ENCODE assay signal across 9 cellular contexts in genomic region chr22:26482171-26482570, GRCh38. TPM values are rescaled to one million over a fixed set of nuclear protein-coding genes. Genes with fewer than 3 reads are reported as not detected.
DNase-seq lines count a peak whose midpoint lies in the region; ATAC-seq and TF ChIP-seq lines count a peak whose summit lies in the region.
"Had no signal": no experiment of that assay in that cellular context is flagged by ENCODE, and none has a peak within 500 bp of the region (broad histone marks: within the 10 kb centered on the region; RNA-seq: fewer than 3 reads in every experiment).

No MANE protein-coding gene starts in this region.

- ATAC-seq in CD8-positive, alpha-beta T cell, result no peak
- no peak for ATAC-seq in activated CD8-positive, alpha-beta T cell treated with anti-CD3 and anti-CD28 coated beads for 36 hours
- no peak for ATAC-seq in naive thymus-derived CD8-positive, alpha-beta T cell
- ATAC-seq in GM18868 (IDR thresholded peaks at IDR 0.05; ENCODE audit: unreplicated experiment), result no peak

- TF ChIP-seq CTCF in CD8-positive, alpha-beta T cell (IDR thresholded peaks at IDR 0.05), result no peak
- TF ChIP-seq CTCF in activated CD8-positive, alpha-beta T cell treated with anti-CD3 and anti-CD28 coated beads for 36 hours (IDR thresholded peaks at IDR 0.05), result no peak

- no peak for DNase-seq in CD8-positive, alpha-beta T cell
- DNase-seq in activated CD8-positive, alpha-beta T cell treated with anti-CD3 and anti-CD28 coated beads for 36 hours, result no peak
- no peak for DNase-seq in naive thymus-derived CD8-positive, alpha-beta T cell
- DNase-seq in anterior cingulate cortex (lab: John Stamatoyannopoulos, UW) (no peak), NCI-H2107 treated with DMSO at 0.1 percent for 48 hours (lab: John Stamatoyannopoulos, UW; ENCODE audit: unreplicated experiment) (no peak)
- no peak for DNase-seq in stimulated activated CD4-positive, alpha-beta T cell treated with anti-CD3 and anti-CD28 coated beads, Interleukin-2, amount 100 ng/mL, for 48 hours
- DNase-seq: EL had no signal

- intact Hi-C loops in CD8-positive, alpha-beta T cell (cut with DNase I, micrococcal nuclease), result loop anchor here (2.0 to 10.0 kb wide), 3 partner anchors 105 to 1433 kb away; partner anchors contain the start of genes PITPNB (in 1 of the 2) and TPST2 (in 1 of the 2)
- intact Hi-C loops in activated CD8-positive, alpha-beta T cell treated with anti-CD3 and anti-CD28 coated beads for 36 hours (cut with micrococcal nuclease), result no loop called here

- peaks cover 54% of the 10 kb centered on the region for H3K4me1 ChIP-seq in CD8-positive, alpha-beta T cell (ENCODE audit: insufficient read depth, low read length)

- peaks cover 79% of the 10 kb centered on the region for H3K4me1 Mint-ChIP-seq in CD8-positive, alpha-beta T cell (ENCODE audit: low read depth)
- H3K4me1 Mint-ChIP-seq in IgD-negative memory B cell, result peaks cover 50 to 64% (median 51%) of the 10 kb centered on the region in 3 donors
- H3K4me1 Mint-ChIP-seq in activated CD8-positive, alpha-beta T cell treated with anti-CD3 and anti-CD28 coated beads for 36 hours (ENCODE audit: low read depth), result peaks cover 71% of the 10 kb centered on the region
- peaks cover 53 to 83% (median 79%) of the 10 kb centered on the region in 4 donors for H3K4me1 Mint-ChIP-seq in naive thymus-derived CD8-positive, alpha-beta T cell

- POLR2A ChIA-PET in CD8-positive, alpha-beta T cell (lab: Charles Lee), result interaction anchor here (1.4 to 2.6 kb wide), 2 partner anchors 52 to 191 kb away, joined by 7 to 26 read pairs; partner anchors contain the start of gene ASPHD2
- POLR2A ChIA-PET in activated CD8-positive, alpha-beta T cell treated with anti-CD3 and anti-CD28 coated beads for 36 hours (lab: Charles Lee), result interaction anchor here (0.7 to 3.6 kb wide), 7 partner anchors 8 to 190 kb away, joined by 3 to 16 read pairs (median 4); no protein-coding TSS in a partner anchor
- POLR2A ChIA-PET in naive thymus-derived CD8-positive, alpha-beta T cell (lab: Charles Lee), result interaction anchor here (0.9 to 3.4 kb wide), 6 partner anchors 13 to 190 kb away, joined by 3 to 40 read pairs (median 15); partner anchors contain the start of genes ASPHD2 and TFIP11

- H3K4me3 Mint-ChIP-seq in CD8-positive, alpha-beta T cell, result peak overlapping the region; percentile 95
- peak overlapping the region; percentile 90 to 97 (median 94) for H3K4me3 Mint-ChIP-seq in IgD-negative memory B cell
- H3K4me3 Mint-ChIP-seq in activated CD8-positive, alpha-beta T cell treated with anti-CD3 and anti-CD28 coated beads for 36 hours, result peak overlapping the region; percentile 94
- H3K4me3 Mint-ChIP-seq in naive thymus-derived CD8-positive, alpha-beta T cell, result peak overlapping the region; percentile 90 to 97 (median 94)

- CTCF ChIA-PET in CD8-positive, alpha-beta T cell (lab: Charles Lee), result interaction anchor here (1.9 kb wide), 1 partner anchor 20 kb away, joined by 6 read pairs; no protein-coding TSS in a partner anchor
- CTCF ChIA-PET in activated CD8-positive, alpha-beta T cell treated with anti-CD3 and anti-CD28 coated beads for 36 hours (lab: Charles Lee), result interaction anchor here (0.9 to 7.7 kb wide), 12 partner anchors 8 to 191 kb away, joined by 3 to 48 read pairs (median 7); no protein-coding TSS in a partner anchor

- H3K27me3 ChIP-seq in CD8-positive, alpha-beta T cell (ENCODE audit: insufficient read depth, low read length), result no peaks in the 10 kb centered on the region

- H3K36me3 Mint-ChIP-seq in CD8-positive, alpha-beta T cell, result peaks cover 43% of the 10 kb centered on the region
- H3K36me3 Mint-ChIP-seq in IgD-negative memory B cell, result peaks cover 3% of the 10 kb centered on the region
- H3K36me3 Mint-ChIP-seq in activated CD8-positive, alpha-beta T cell treated with anti-CD3 and anti-CD28 coated beads for 36 hours (ENCODE audit: low read depth), result peaks cover 43% of the 10 kb centered on the region
- H3K36me3 Mint-ChIP-seq in naive thymus-derived CD8-positive, alpha-beta T cell, result peaks cover 5 to 41% (median 5%) of the 10 kb centered on the region in 3 donors

- no peaks in the 10 kb centered on the region for H3K9me3 Mint-ChIP-seq in CD8-positive, alpha-beta T cell
- no peaks in the 10 kb centered on the region for H3K9me3 Mint-ChIP-seq in IgD-negative memory B cell
- no peaks in the 10 kb centered on the region for H3K9me3 Mint-ChIP-seq in activated CD8-positive, alpha-beta T cell treated with anti-CD3 and anti-CD28 coated beads for 36 hours
- no peaks in the 10 kb centered on the region for H3K9me3 Mint-ChIP-seq in naive thymus-derived CD8-positive, alpha-beta T cell

- H3K27me3 Mint-ChIP-seq in CD8-positive, alpha-beta T cell (ENCODE audit: low read depth), result no peaks in the 10 kb centered on the region
- H3K27me3 Mint-ChIP-seq in IgD-negative memory B cell, result no peaks in the 10 kb centered on the region
- no peaks in the 10 kb centered on the region for H3K27me3 Mint-ChIP-seq in activated CD8-positive, alpha-beta T cell treated with anti-CD3 and anti-CD28 coated beads for 36 hours
- H3K27me3 Mint-ChIP-seq in naive thymus-derived CD8-positive, alpha-beta T cell, result no peaks in the 10 kb centered on the region

- H3K27ac ChIP-seq in CD8-positive, alpha-beta T cell (ENCODE audit: low read depth, low read length), result no peak overlapping the region

- H3K36me3 ChIP-seq in CD8-positive, alpha-beta T cell (ENCODE audit: insufficient read depth, low read length), result peaks cover 4% of the 10 kb centered on the region

- peak overlapping the region; percentile 99 for H3K27ac Mint-ChIP-seq in CD8-positive, alpha-beta T cell
- H3K27ac Mint-ChIP-seq in IgD-negative memory B cell, result peak overlapping the region; percentile 95 to 98 (median 97)
- peak overlapping the region; percentile 98 for H3K27ac Mint-ChIP-seq in activated CD8-positive, alpha-beta T cell treated with anti-CD3 and anti-CD28 coated beads for 36 hours
- peak overlapping the region; percentile 93 to 99 (median 98) for H3K27ac Mint-ChIP-seq in naive thymus-derived CD8-positive, alpha-beta T cell

- H3K4me3 ChIP-seq in CD8-positive, alpha-beta T cell (ENCODE audit: low read depth, low read length), result no peak overlapping the region

- no peaks in the 10 kb centered on the region for H3K9me3 ChIP-seq in CD8-positive, alpha-beta T cell (ENCODE audit: low read length)

RNA-seq across cellular contexts. Expression of gene HPS4, which starts 1.4 kb away (rescaled TPM):
- 10 to 100 TPM; 67.0 to 71.0 TPM for total RNA-seq in CD8-positive, alpha-beta T cell
- polyA plus RNA-seq in IgD-negative memory B cell, result 19.8 TPM
- 10 to 100 TPM; 51.8 to 53.5 TPM for total RNA-seq in activated CD8-positive, alpha-beta T cell treated with anti-CD3 and anti-CD28 coated beads for 36 hours
- total RNA-seq in naive thymus-derived CD8-positive, alpha-beta T cell, result 10 to 100 TPM; 63.9 to 64.3 TPM
- 10 to 100 TPM; 10.5 to 18.4 (median 16.2) TPM for polyA plus RNA-seq in naive thymus-derived CD8-positive, alpha-beta T cell

RNA-seq across cellular contexts. Expression of gene SRRD, which starts 1.5 kb away (rescaled TPM):
- total RNA-seq in CD8-positive, alpha-beta T cell, result 10 to 100 TPM; 22.1 to 24.1 TPM
- 23.1 TPM for polyA plus RNA-seq in IgD-negative memory B cell
- total RNA-seq in activated CD8-positive, alpha-beta T cell treated with anti-CD3 and anti-CD28 coated beads for 36 hours, result 10 to 100 TPM; 24.8 to 26.3 TPM
- total RNA-seq in naive thymus-derived CD8-positive, alpha-beta T cell, result 10 to 100 TPM; 21.4 to 24.6 TPM
- polyA plus RNA-seq in naive thymus-derived CD8-positive, alpha-beta T cell, result 10 to 100 TPM; 17.1 to 27.0 (median 17.9) TPM

RNA-seq across cellular contexts. Expression of gene TFIP11, which starts 30.1 kb away (rescaled TPM):
- total RNA-seq in CD8-positive, alpha-beta T cell, result 100 to 1,000 TPM; 138 to 142 TPM
- 32.3 TPM for polyA plus RNA-seq in IgD-negative memory B cell
- 10 to 100 TPM; 37.4 to 37.8 TPM for total RNA-seq in activated CD8-positive, alpha-beta T cell treated with anti-CD3 and anti-CD28 coated beads for 36 hours
- total RNA-seq in naive thymus-derived CD8-positive, alpha-beta T cell, result 10 to 100 TPM; 56.2 to 67.8 TPM
- polyA plus RNA-seq in naive thymus-derived CD8-positive, alpha-beta T cell, result 10 to 100 TPM; 15.3 to 33.9 (median 22.3) TPM

RNA-seq across cellular contexts. Expression of gene ASPHD2, which starts 53.1 kb away (rescaled TPM):
- under 1 TPM; 0.90 to 1.00 TPM for total RNA-seq in CD8-positive, alpha-beta T cell
- 5.7 TPM for polyA plus RNA-seq in IgD-negative memory B cell
- 10 to 100 TPM; 12.0 to 14.0 TPM for total RNA-seq in activated CD8-positive, alpha-beta T cell treated with anti-CD3 and anti-CD28 coated beads for 36 hours
- 1 to 10 TPM; 2.9 to 3.5 TPM for total RNA-seq in naive thymus-derived CD8-positive, alpha-beta T cell
- polyA plus RNA-seq in naive thymus-derived CD8-positive, alpha-beta T cell, result 1 to 10 TPM; 2.3 to 3.1 (median 2.5) TPM
